ENCODE assay signal across 18 cellular contexts in genomic region chr10:17046989-17047388, GRCh38.
DNase-seq lines count a peak whose midpoint lies in the region; ATAC-seq, FAIRE-seq and TF ChIP-seq lines count a peak whose summit lies in the region.
"Had no signal": no experiment of that assay in that cellular context is flagged by ENCODE, and none has a peak within 500 bp of the region (broad histone marks: within the 10 kb centered on the region; RNA-seq: fewer than 3 reads in every experiment).

No MANE protein-coding gene starts in this region.

- no peaks in the 10 kb centered on the region for H3K27me3 ChIP-seq in GM12878 (replicated peaks in 1 of 2; ENCODE audit: control insufficient read depth in 2 of 2, insufficient read depth in 2 of 2, low read length in 1 of 2)
- H3K27me3 ChIP-seq: BE2C had no signal

- no TSS peak for BruUV-seq in GM12878 (replicated peaks; lab: Mats Ljungman, UMichigan)

- H3K9ac ChIP-seq in GM12878 (ENCODE audit: control insufficient read depth, insufficient read depth, low read length) = no peak overlapping the region
- H3K9ac ChIP-seq: KMS-11 had no signal

- no peak overlapping the region for H2AFZ ChIP-seq in GM12878 (ENCODE audit: control insufficient read depth, low read depth, low read length)

- 0% methylated on average over 1 of the region's 1 CpG for WGBS in GM12878 (ENCODE audit: insufficient coverage, insufficient replicate concordance, low lambda C conversion rate, missing lambda C conversion rate)

- no peak for TF ChIP-seq POLR2A in GM12878 (IDR thresholded peaks at IDR 0.05; ENCODE audit: low read depth, low read length)

- DNase-seq in GM03348 (ENCODE audit: low spot score) (peak; percentile 13), GM12878 (ENCODE audit: low read depth, low spot score) (no peak), fibroblast of villous mesenchyme (ENCODE audit: low read depth) (peak; percentile 37), RWPE1 (ENCODE audit: low spot score) (no peak), EL (no peak)
- DNase-seq: ACHN; BE2C; CD4-positive, alpha-beta memory T cell; DMS79; GOT3; H9 had no signal

- no peak overlapping the region for H3K4me2 ChIP-seq in GM12878 (ENCODE audit: control insufficient read depth, insufficient read depth)
- H3K4me2 ChIP-seq: KMS-11 had no signal

- no peaks in the 10 kb centered on the region for H3K9me3 ChIP-seq in GM12878 (replicated peaks; ENCODE audit: control insufficient read depth, insufficient read depth, low read length)
- H3K9me3 ChIP-seq: BE2C had no signal

- SMC1A ChIA-PET in GM12878 (lab: Charles Lee; ENCODE audit: uncharacterized antibody, unreplicated experiment) = no interaction called here

- no peaks in the 10 kb centered on the region for H3K4me1 ChIP-seq in GM12878 (ENCODE audit: control insufficient read depth, insufficient read depth, low read length)
- H3K4me1 ChIP-seq: BE2C had no signal

- RAD21 ChIA-PET in GM12878 (lab: Charles Lee; ENCODE audit: unreplicated experiment) = no interaction called here

- CTCF ChIA-PET in GM12878 (lab: Yijun Ruan, JAX) = no interaction called here
- CTCF ChIA-PET in RWPE1 (lab: Yijun Ruan, JAX) = interaction anchor here (0.6 kb wide), 1 partner anchor 18 kb away, joined by 3 read pairs; no protein-coding TSS in a partner anchor

- no peak for TF ChIP-seq RAD21 in GM12878 (IDR thresholded peaks at IDR 0.05; ENCODE audit: insufficient read depth, low read depth, low read length)

- intact Hi-C loops in GM12878 (cut with micrococcal nuclease; ENCODE audit: unreplicated experiment) = no loop called here

- TF ChIP-seq EP300 in GM12878 (IDR thresholded peaks at IDR 0.05; ENCODE audit: borderline replicate concordance in 1 of 2, control insufficient read depth in 1 of 2, low read depth in 2 of 2, low read length in 2 of 2) = no peak

- no peak overlapping the region for H3K27ac ChIP-seq in GM12878 (ENCODE audit: control insufficient read depth, insufficient read depth)
- H3K27ac ChIP-seq in RWPE1 = no peak overlapping the region
- H3K27ac ChIP-seq: C4-2B, KMS-11 had no signal

- H3K4me3 ChIP-seq in GM12878 = no peak overlapping the region
- no peak overlapping the region for H3K4me3 ChIP-seq in fibroblast of villous mesenchyme (ENCODE audit: low read depth, low read length)

- H3K79me2 ChIP-seq in GM12878 (ENCODE audit: control insufficient read depth, insufficient read depth, low read length) = no peaks in the 10 kb centered on the region

- H4K20me1 ChIP-seq in GM12878 (ENCODE audit: control insufficient read depth, insufficient read depth) = no peaks in the 10 kb centered on the region

- peak; percentile 41 for FAIRE-seq in GM12878 (lab: Jason Lieb, UNC)
- FAIRE-seq: GM19239, HepG2, HTR-8/SVneo had no signal

- POLR2A ChIA-PET in GM12878 (lab: Charles Lee) (no interaction called here), RWPE1 (lab: Yijun Ruan, JAX; ENCODE audit: low non-redundant PET) (no interaction called here)

- in situ Hi-C loops in GM12878 (cut with MboI) = no loop called here

- ATAC-seq in GM12878 = no peak
- no peak for ATAC-seq in HG02798 (IDR thresholded peaks at IDR 0.05; ENCODE audit: poor library complexity, unreplicated experiment)
- ATAC-seq in GM21717 (IDR thresholded peaks at IDR 0.05; ENCODE audit: unreplicated experiment) = no peak
- ATAC-seq: HepG2 had no signal

- TF ChIP-seq CTCF in GM12878 (IDR thresholded peaks at IDR 0.05 in 2 of 3, conservative IDR thresholded peaks at IDR 0.05 in 1 of 3; ENCODE audit: control insufficient read depth in 2 of 3, extremely low read depth in 1 of 3, insufficient read depth in 1 of 3, low read depth in 3 of 3, low read length in 3 of 3) (no peak), fibroblast of villous mesenchyme (IDR thresholded peaks at IDR 0.05; ENCODE audit: insufficient read depth, low read depth, low read length) (no peak), RWPE1 (conservative IDR thresholded peaks at IDR 0.05; ENCODE audit: low read depth) (no peak)

- H3K36me3 ChIP-seq in GM12878 (ENCODE audit: control insufficient read depth in 2 of 2, insufficient read depth in 2 of 2, low read length in 1 of 2) = no peaks in the 10 kb centered on the region
- H3K36me3 ChIP-seq: BE2C had no signal

TF ChIP-seq in GM12878, 131 proteins besides CTCF, POLR2A, EP300 and RAD21:
- TF ChIP-seq BHLHE40 (IDR thresholded peaks at IDR 0.05; ENCODE audit: borderline replicate concordance in 1 of 2, low read depth in 2 of 2, low read length in 1 of 2) (no peak), IKZF2 (IDR thresholded peaks at IDR 0.05) (no peak), PAX5 (IDR thresholded peaks at IDR 0.05; ENCODE audit: borderline replicate concordance, low read depth, low read length) (no peak), ZNF384 (IDR thresholded peaks at IDR 0.05; ENCODE audit: borderline replicate concordance, low read depth, low read length) (no peak), NRF1 (conservative IDR thresholded peaks at IDR 0.05; ENCODE audit: low read depth, low read length) (no peak), ZBTB40 (IDR thresholded peaks at IDR 0.05; ENCODE audit: borderline replicate concordance) (no peak), CREM (IDR thresholded peaks at IDR 0.05; ENCODE audit: low read depth) (no peak), FOXK2 (IDR thresholded peaks at IDR 0.05) (no peak), SPI1 (IDR thresholded peaks at IDR 0.05; ENCODE audit: borderline replicate concordance, insufficient read depth, low read depth, low read length) (no peak), CEBPB (IDR thresholded peaks at IDR 0.05; ENCODE audit: borderline replicate concordance in 1 of 2, low read depth in 2 of 2, low read length in 2 of 2) (no peak), SMARCA5 (IDR thresholded peaks at IDR 0.05) (no peak)
- TF ChIP-seq, protein P1, sequence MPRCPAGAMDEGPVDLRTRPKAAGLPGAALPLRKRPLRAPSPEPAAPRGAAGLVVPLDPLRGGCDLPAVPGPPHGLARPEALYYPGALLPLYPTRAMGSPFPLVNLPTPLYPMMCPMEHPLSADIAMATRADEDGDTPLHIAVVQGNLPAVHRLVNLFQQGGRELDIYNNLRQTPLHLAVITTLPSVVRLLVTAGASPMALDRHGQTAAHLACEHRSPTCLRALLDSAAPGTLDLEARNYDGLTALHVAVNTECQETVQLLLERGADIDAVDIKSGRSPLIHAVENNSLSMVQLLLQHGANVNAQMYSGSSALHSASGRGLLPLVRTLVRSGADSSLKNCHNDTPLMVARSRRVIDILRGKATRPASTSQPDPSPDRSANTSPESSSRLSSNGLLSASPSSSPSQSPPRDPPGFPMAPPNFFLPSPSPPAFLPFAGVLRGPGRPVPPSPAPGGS (IDR thresholded peaks at IDR 0.05; ENCODE audit: borderline replicate concordance, insufficient read depth, low read depth, low read length, poor library complexity, severe bottlenecking) = no peak
TF ChIP-seq in GM12878: peak in this region for 0.

Comparison
In these comparisons a context has a peak if more than half of its experiments do, and no peak if none do; other contexts are left out.
1. DNase-seq: peak in GM03348 (single experiment) and fibroblast of villous mesenchyme (single experiment); none in GM12878 (single experiment), RWPE1 (single experiment) and EL (single experiment).